Comparison of ENCODE assay signal across 8 cellular contexts in genomic region chr10:89392974-89393373, GRCh38. TPM values are rescaled to one million over a fixed set of nuclear protein-coding genes. Genes with fewer than 3 reads are reported as not detected.
A peak's percentile ranks its signal among the peaks of the same experiment; 100 is the strongest.
DNase-seq lines count a peak whose midpoint lies in the region; ATAC-seq and TF ChIP-seq lines count a peak whose summit lies in the region.

No MANE protein-coding gene starts in this region.

- no peak for TF ChIP-seq POLR2A in GM18505 (IDR thresholded peaks at IDR 0.05; ENCODE audit: borderline replicate concordance, extremely low read depth, insufficient read depth, insufficient read length)

- peaks cover 0 to 5% of the 10 kb centered on the region in 2 donors for H3K9me3 Mint-ChIP-seq in activated naive CD4-positive, alpha-beta T cell treated with anti-CD3 and anti-CD28 coated beads, Interleukin-2, amount 50 U/mL, for 72 hours

- ATAC-seq in GM18505 (IDR thresholded peaks at IDR 0.05; ENCODE audit: unreplicated experiment) (peak; percentile 19), HG03460 (IDR thresholded peaks at IDR 0.05; ENCODE audit: unreplicated experiment) (peak; percentile 41), HG02885 (IDR thresholded peaks at IDR 0.05; ENCODE audit: poor library complexity, unreplicated experiment) (no peak)
- peak; percentile 56 to 65 for ATAC-seq in activated naive CD4-positive, alpha-beta T cell treated with anti-CD3 and anti-CD28 coated beads, Interleukin-2, amount 50 U/mL, for 72 hours

- H3K9me3 ChIP-seq in right atrium auricular region = no peaks in the 10 kb centered on the region

- peaks cover 0 to 13% of the 10 kb centered on the region in 2 donors for H3K36me3 Mint-ChIP-seq in activated naive CD4-positive, alpha-beta T cell treated with anti-CD3 and anti-CD28 coated beads, Interleukin-2, amount 50 U/mL, for 72 hours

- H3K27ac ChIP-seq in right atrium auricular region = peak overlapping the region; percentile 80 to 85

- DNase-seq in activated naive CD4-positive, alpha-beta T cell treated with anti-CD3 and anti-CD28 coated beads, Interleukin-2, amount 50 U/mL, for 72 hours (ENCODE audit: low spot score in 2 of 2) = no peak
- DNase-seq in right atrium auricular region (ENCODE audit: low spot score) (no peak), skeletal muscle cell (ENCODE audit: low read depth) (peak; percentile 83), NCI-H1105 treated with DMSO at 0.1 percent for 48 hours (lab: John Stamatoyannopoulos, UW) (no peak)
- DNase-seq in stimulated activated CD4-positive, alpha-beta T cell treated with anti-CD3 and anti-CD28 coated beads, Interleukin-4, amount 100 ng/mL, for 1 hour = no peak

- no peak for TF ChIP-seq CTCF in right atrium auricular region (IDR thresholded peaks at IDR 0.05)

- H3K36me3 ChIP-seq in right atrium auricular region = no peaks in the 10 kb centered on the region

- no peaks in the 10 kb centered on the region for H3K27me3 ChIP-seq in right atrium auricular region

- H3K27ac Mint-ChIP-seq in activated naive CD4-positive, alpha-beta T cell treated with anti-CD3 and anti-CD28 coated beads, Interleukin-2, amount 50 U/mL, for 72 hours = no peak overlapping the region

- H3K4me1 ChIP-seq in right atrium auricular region = peaks cover 0 to 48% of the 10 kb centered on the region in 2 donors

- H3K4me3 ChIP-seq in right atrium auricular region = peak overlapping the region; percentile 45 to 57
- H3K4me3 ChIP-seq in skeletal muscle cell (ENCODE audit: low read depth, low read length) = peak overlapping the region; percentile 61

RNA-seq across cellular contexts. Expression of gene IFIT1, which starts 0.6 kb away (rescaled TPM):
- total RNA-seq in activated naive CD4-positive, alpha-beta T cell treated with anti-CD3 and anti-CD28 coated beads, Interleukin-2, amount 50 U/mL, for 72 hours = 1 to 10 TPM; 1.6 to 9.0 TPM
- 10 to 100 TPM in 1 of 2 donors, 1 to 10 TPM in 1; 6.7 to 10.6 TPM for total RNA-seq in right atrium auricular region

RNA-seq across cellular contexts. Expression of gene IFIT1B, which starts 15.1 kb away (rescaled TPM):
- total RNA-seq in activated naive CD4-positive, alpha-beta T cell treated with anti-CD3 and anti-CD28 coated beads, Interleukin-2, amount 50 U/mL, for 72 hours = not detected
- total RNA-seq in right atrium auricular region = under 1 TPM in 1 of 2 donors, not detected in 1; 0.24 TPM

RNA-seq across cellular contexts. Expression of gene IFIT5, which starts 21.4 kb away (rescaled TPM):
- 10 to 100 TPM in 1 of 2 donors, 1 to 10 TPM in 1; 3.1 to 10.9 TPM for total RNA-seq in activated naive CD4-positive, alpha-beta T cell treated with anti-CD3 and anti-CD28 coated beads, Interleukin-2, amount 50 U/mL, for 72 hours
- total RNA-seq in right atrium auricular region = 10 to 100 TPM in 1 of 2 donors, 1 to 10 TPM in 1; 6.9 to 11.1 TPM
